ENCODE assay signal across 11 cellular contexts in genomic region chr3:172646439-172647015, GRCh38.
DNase-seq lines count a peak whose midpoint lies in the region; ATAC-seq and TF ChIP-seq lines count a peak whose summit lies in the region.
"Had no signal": no experiment of that assay in that cellular context is flagged by ENCODE, and none has a peak within 500 bp of the region (broad histone marks: within the 10 kb centered on the region; RNA-seq: fewer than 3 reads in every experiment).

No MANE protein-coding gene starts in this region.

- H3K27me3 Mint-ChIP-seq in HFFc6 (ENCODE audit: insufficient read depth) = no peaks in the 10 kb centered on the region
- H3K27me3 Mint-ChIP-seq in activated naive CD4-positive, alpha-beta T cell treated with anti-CD3 and anti-CD28 coated beads for 36 hours (ENCODE audit: low read depth) = no peaks in the 10 kb centered on the region
- H3K27me3 Mint-ChIP-seq: IgD-negative memory B cell; stimulated activated naive B cell treated with anti-CD40 and anti-IgM and Interleukin-4, amounts not matched to agents 10 μg/mL and 1 μg/mL and 100 μg/mL, for 72 hours had no signal

- intact Hi-C loops in activated naive CD4-positive, alpha-beta T cell treated with anti-CD3 and anti-CD28 coated beads for 36 hours (cut with micrococcal nuclease) = no loop called here
- intact Hi-C loops in tibial artery (cut with DNase I; ENCODE audit: low total_unique reads) = no loop called here

- H3K27ac ChIP-seq in tibial artery = no peak overlapping the region

- H3K36me3 Mint-ChIP-seq in HFFc6 (ENCODE audit: low read depth) = peaks cover 18% of the 10 kb centered on the region; the same call in 1 of the 2 replicates
- no peaks in the 10 kb centered on the region for H3K36me3 Mint-ChIP-seq in activated naive CD4-positive, alpha-beta T cell treated with anti-CD3 and anti-CD28 coated beads for 36 hours (ENCODE audit: low read depth)

- TF ChIP-seq CTCF in HFFc6 (IDR thresholded peaks at IDR 0.05) (no peak), fibroblast of pulmonary artery (IDR thresholded peaks at IDR 0.05; ENCODE audit: low read length, missing control alignments) (no peak), tibial artery (IDR thresholded peaks at IDR 0.05) (no peak)

- no peaks in the 10 kb centered on the region for H3K27me3 ChIP-seq in tibial artery

- H3K4me1 Mint-ChIP-seq in HFFc6 (ENCODE audit: low read depth) = peaks cover 19% of the 10 kb centered on the region
- H3K4me1 Mint-ChIP-seq in activated naive CD4-positive, alpha-beta T cell treated with anti-CD3 and anti-CD28 coated beads for 36 hours (ENCODE audit: low read depth) = no peaks in the 10 kb centered on the region
- H3K4me1 Mint-ChIP-seq: IgD-negative memory B cell; stimulated activated naive B cell treated with anti-CD40 and anti-IgM and Interleukin-4, amounts not matched to agents 10 μg/mL and 1 μg/mL and 100 μg/mL, for 72 hours had no signal

- peak; percentile 41 for DNase-seq in A172 (ENCODE audit: low spot score)
- peak; percentile 30 for DNase-seq in HFFc6
- peak; percentile 30 for DNase-seq in RPMI8226
- DNase-seq in fibroblast of pulmonary artery (ENCODE audit: low read depth) = peak; percentile 90
- no peak for DNase-seq in activated naive CD4-positive, alpha-beta T cell treated with anti-CD3 and anti-CD28 coated beads for 36 hours
- DNase-seq in tibial artery = no peak
- DNase-seq in occipital lobe (lab: John Stamatoyannopoulos, UW) = no peak
- DNase-seq: head of caudate nucleus; stimulated activated naive B cell treated with anti-CD40 and anti-IgM and Interleukin-4, amounts not matched to agents 10 μg/mL and 1 μg/mL and 100 μg/mL, for 72 hours had no signal

- no peak overlapping the region for H3K27ac Mint-ChIP-seq in HFFc6
- no peak overlapping the region for H3K27ac Mint-ChIP-seq in activated naive CD4-positive, alpha-beta T cell treated with anti-CD3 and anti-CD28 coated beads for 36 hours
- H3K27ac Mint-ChIP-seq: IgD-negative memory B cell; stimulated activated naive B cell treated with anti-CD40 and anti-IgM and Interleukin-4, amounts not matched to agents 10 μg/mL and 1 μg/mL and 100 μg/mL, for 72 hours had no signal

- H3K9me3 Mint-ChIP-seq in HFFc6 = no peaks in the 10 kb centered on the region
- H3K9me3 Mint-ChIP-seq in activated naive CD4-positive, alpha-beta T cell treated with anti-CD3 and anti-CD28 coated beads for 36 hours = no peaks in the 10 kb centered on the region
- H3K9me3 Mint-ChIP-seq: IgD-negative memory B cell; stimulated activated naive B cell treated with anti-CD40 and anti-IgM and Interleukin-4, amounts not matched to agents 10 μg/mL and 1 μg/mL and 100 μg/mL, for 72 hours had no signal

- ATAC-seq in HG03196 (IDR thresholded peaks at IDR 0.05; ENCODE audit: unreplicated experiment) = no peak
- ATAC-seq: stimulated activated naive B cell treated with anti-CD40 and anti-IgM and Interleukin-4, amounts not matched to agents 10 μg/mL and 1 μg/mL and 100 μg/mL, for 72 hours had no signal

- no peak overlapping the region for H3K4me3 Mint-ChIP-seq in HFFc6
- no peak overlapping the region for H3K4me3 Mint-ChIP-seq in activated naive CD4-positive, alpha-beta T cell treated with anti-CD3 and anti-CD28 coated beads for 36 hours
- H3K4me3 Mint-ChIP-seq: IgD-negative memory B cell; stimulated activated naive B cell treated with anti-CD40 and anti-IgM and Interleukin-4, amounts not matched to agents 10 μg/mL and 1 μg/mL and 100 μg/mL, for 72 hours had no signal

- CTCF ChIA-PET in activated naive CD4-positive, alpha-beta T cell treated with anti-CD3 and anti-CD28 coated beads for 36 hours (lab: Charles Lee) = interaction anchor here (1.0 to 1.1 kb wide), 2 partner anchors 20 to 55 kb away, joined by 3 read pairs; no protein-coding TSS in a partner anchor

- no peak overlapping the region for H3K4me3 ChIP-seq in fibroblast of pulmonary artery (replicated peaks; ENCODE audit: low read depth, low read length)
- H3K4me3 ChIP-seq in tibial artery = no peak overlapping the region

- H3K9me3 ChIP-seq in tibial artery = no peaks in the 10 kb centered on the region

- H3K36me3 ChIP-seq in tibial artery = peaks cover 0 to 19% (median 13%) of the 10 kb centered on the region in 3 donors

- H3K4me1 ChIP-seq in tibial artery = peaks cover 0 to 14% (median 2%) of the 10 kb centered on the region in 4 donors

Comparison
In these comparisons a context has a peak if more than half of its experiments do, and no peak if none do; other contexts are left out.
1. DNase-seq: peak in A172 (single experiment), HFFc6 (single experiment), RPMI8226 (single experiment) and fibroblast of pulmonary artery (single experiment); none in activated naive CD4-positive, alpha-beta T cell treated with anti-CD3 and anti-CD28 coated beads for 36 hours (single experiment), tibial artery (0 of 2) and occipital lobe (single experiment).